Comparison of ENCODE assay signal across 16 cellular contexts in the genomic region with DNA sequence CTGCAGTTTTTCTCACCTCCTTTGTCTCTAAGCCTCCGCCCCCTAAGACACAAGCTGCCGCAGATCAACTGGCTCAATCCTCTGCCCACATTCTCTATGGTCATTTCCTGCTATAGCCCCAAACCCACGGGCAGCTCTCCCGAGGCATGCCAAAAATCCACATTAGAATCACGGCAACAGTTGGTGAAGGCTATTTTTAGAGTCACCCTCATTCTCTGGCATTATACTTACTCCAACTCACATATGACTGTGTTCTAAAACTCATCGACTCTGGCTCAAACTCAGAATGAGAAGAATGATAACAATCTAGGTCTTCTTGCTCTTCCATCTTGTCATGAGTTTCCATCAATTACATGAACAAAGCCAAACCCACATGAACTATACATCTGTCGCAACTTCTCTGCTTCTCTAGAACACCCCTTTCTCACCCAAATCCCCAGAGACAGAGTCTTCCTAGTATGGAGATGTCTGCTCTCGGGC. TPM values are rescaled to one million over a fixed set of nuclear protein-coding genes. Genes with fewer than 3 reads are reported as not detected.
A peak's percentile ranks its signal among the peaks of the same experiment; 100 is the strongest.
DNase-seq lines count a peak whose midpoint lies in the region; ATAC-seq lines count a peak whose summit lies in the region.
"Had no signal": no experiment of that assay in that cellular context is flagged by ENCODE, and none has a peak within 500 bp of the region (broad histone marks: within the 10 kb centered on the region; RNA-seq: fewer than 3 reads in every experiment).

No MANE protein-coding gene starts in this region.

- ATAC-seq in GM21528 (IDR thresholded peaks at IDR 0.05; ENCODE audit: low FRiP score, unreplicated experiment) (no peak), GM19395 (IDR thresholded peaks at IDR 0.05; ENCODE audit: unreplicated experiment) (no peak)

- DNase-seq in AG20443 (ENCODE audit: low spot score) (peak; percentile 77), HT1080 (ENCODE audit: low read depth) (peak; percentile 18), astrocyte of the hippocampus (ENCODE audit: low read depth, low spot score) (peak; percentile 73), occipital lobe (lab: John Stamatoyannopoulos, UW) (peak; percentile 56), NCI-H2081 (lab: John Stamatoyannopoulos, UW) (no peak), NCI-H1105 treated with DMSO at 0.1 percent for 48 hours (lab: John Stamatoyannopoulos, UW) (no peak)
- DNase-seq: activated naive CD4-positive, alpha-beta T cell treated with anti-CD3 and anti-CD28 coated beads, Interleukin-2, amount 50 U/mL, for 16 hours; BE2C; GF-D8; GOT3; NCI-H187 treated with DMSO at 0.1 percent for 48 hours; ovary; RPMI8226; stimulated activated CD4-positive, alpha-beta T cell treated with anti-CD3 and anti-CD28 coated beads, Interleukin-4, amount 100 ng/mL, for 1 hour had no signal

RNA-seq across cellular contexts. Expression of a gene that starts 10.9 kb away (rescaled TPM):
- total RNA-seq in HT1080 (2014; rRNA removed; shearing (Covaris generic)), result 2.4 and 4.1 TPM in 2 replicates
- polyA plus RNA-seq in HT1080 (2015; cell fraction: cytosol; rRNA removed), result 7.9 and 10.5 TPM in 2 replicates
- 11.2 and 12.6 TPM in 2 replicates for polyA plus RNA-seq in HT1080 (2015; cell fraction: nucleus; rRNA removed)
- total RNA-seq in occipital lobe, result 28.4 TPM

RNA-seq across cellular contexts. Expression of a gene that starts 43.8 kb away (rescaled TPM):
- total RNA-seq in HT1080 (2014; rRNA removed; shearing (Covaris generic)), result 1.6 and 2.7 TPM in 2 replicates
- polyA plus RNA-seq in HT1080 (2015; cell fraction: cytosol; rRNA removed), result 1.8 and 2.4 TPM in 2 replicates
- 5.7 and 7.2 TPM in 2 replicates for polyA plus RNA-seq in HT1080 (2015; cell fraction: nucleus; rRNA removed)
- total RNA-seq in occipital lobe, result 10.8 TPM

Comparison
In these comparisons a context has a peak if more than half of its experiments do, and no peak if none do; other contexts are left out.
1. DNase-seq: peak in AG20443 (single experiment), HT1080 (single experiment), astrocyte of the hippocampus (single experiment) and occipital lobe (single experiment); none in NCI-H2081 (0 of 2) and NCI-H1105 treated with DMSO at 0.1 percent for 48 hours (single experiment).